In genomic region chr6:47126647-47127339, GRCh38 we compare ENCODE assay signal across 10 cellular contexts.
A peak's percentile ranks its signal among the peaks of the same experiment; 100 is the strongest.
DNase-seq lines count a peak whose midpoint lies in the region; ATAC-seq and TF ChIP-seq lines count a peak whose summit lies in the region.
"Had no signal": no experiment of that assay in that cellular context is flagged by ENCODE, and none has a peak within 500 bp of the region (broad histone marks: within the 10 kb centered on the region; RNA-seq: fewer than 3 reads in every experiment).

No MANE protein-coding gene starts in this region.

- H3K4me3 Mint-ChIP-seq in WTC11: no peak overlapping the region
- H3K4me3 Mint-ChIP-seq in progenitor cell of endocrine pancreas (ENCODE audit: low read depth): peak overlapping the region; percentile 1
- H3K4me3 Mint-ChIP-seq in stimulated activated naive B cell treated with anti-CD40 and anti-IgM and Interleukin-4, amounts not matched to agents 10 μg/mL and 1 μg/mL and 100 μg/mL, for 72 hours: no peak overlapping the region
- H3K4me3 Mint-ChIP-seq: activated T-cell treated with anti-CD3 and anti-CD28 coated beads, Interleukin-2, amount 50 U/mL, for 4 hours had no signal

- H3K36me3 Mint-ChIP-seq in WTC11: no peaks in the 10 kb centered on the region
- H3K36me3 Mint-ChIP-seq in progenitor cell of endocrine pancreas (ENCODE audit: insufficient read depth): no peaks in the 10 kb centered on the region
- no peaks in the 10 kb centered on the region for H3K36me3 Mint-ChIP-seq in stimulated activated naive B cell treated with anti-CD40 and anti-IgM and Interleukin-4, amounts not matched to agents 10 μg/mL and 1 μg/mL and 100 μg/mL, for 72 hours

- H3K27ac Mint-ChIP-seq in WTC11: peak overlapping the region; percentile 57
- peak overlapping the region; percentile 78 for H3K27ac Mint-ChIP-seq in progenitor cell of endocrine pancreas
- H3K27ac Mint-ChIP-seq in stimulated activated naive B cell treated with anti-CD40 and anti-IgM and Interleukin-4, amounts not matched to agents 10 μg/mL and 1 μg/mL and 100 μg/mL, for 72 hours: no peak overlapping the region

- H3K4me1 Mint-ChIP-seq in WTC11: peaks cover 19% of the 10 kb centered on the region
- H3K4me1 Mint-ChIP-seq in progenitor cell of endocrine pancreas (ENCODE audit: low read depth): peaks cover 24% of the 10 kb centered on the region
- no peaks in the 10 kb centered on the region for H3K4me1 Mint-ChIP-seq in stimulated activated naive B cell treated with anti-CD40 and anti-IgM and Interleukin-4, amounts not matched to agents 10 μg/mL and 1 μg/mL and 100 μg/mL, for 72 hours

- H3K4me1 ChIP-seq in HUES48 (ENCODE audit: control insufficient read depth, insufficient read depth, low read length) (peaks cover 17% of the 10 kb centered on the region), heart right ventricle (peaks cover 0 to 33% (median 26%) of the 10 kb centered on the region in 9 donors)

- POLR2A ChIA-PET in WTC11 (lab: Charles Lee): no interaction called here

- H3K36me3 ChIP-seq in HUES48 (ENCODE audit: control insufficient read depth, insufficient read depth, low read length): no peaks in the 10 kb centered on the region
- no peaks in the 10 kb centered on the region for H3K36me3 ChIP-seq in heart right ventricle
- H3K36me3 ChIP-seq: thoracic aorta had no signal

- H3K9me3 Mint-ChIP-seq in WTC11: no peaks in the 10 kb centered on the region
- peaks cover 5% of the 10 kb centered on the region for H3K9me3 Mint-ChIP-seq in progenitor cell of endocrine pancreas (ENCODE audit: low read depth)
- no peaks in the 10 kb centered on the region for H3K9me3 Mint-ChIP-seq in stimulated activated naive B cell treated with anti-CD40 and anti-IgM and Interleukin-4, amounts not matched to agents 10 μg/mL and 1 μg/mL and 100 μg/mL, for 72 hours
- H3K9me3 Mint-ChIP-seq: activated T-cell treated with anti-CD3 and anti-CD28 coated beads, Interleukin-2, amount 50 U/mL, for 4 hours had no signal

- no peaks in the 10 kb centered on the region; the same call in 1 of the 2 replicates for H3K27me3 Mint-ChIP-seq in WTC11 (ENCODE audit: low read depth)
- H3K27me3 Mint-ChIP-seq in progenitor cell of endocrine pancreas: no peaks in the 10 kb centered on the region
- no peaks in the 10 kb centered on the region for H3K27me3 Mint-ChIP-seq in stimulated activated naive B cell treated with anti-CD40 and anti-IgM and Interleukin-4, amounts not matched to agents 10 μg/mL and 1 μg/mL and 100 μg/mL, for 72 hours

- H3K27me3 ChIP-seq in HUES48 (ENCODE audit: control insufficient read depth, insufficient read depth, low read length) (no peaks in the 10 kb centered on the region), heart right ventricle (no peaks in the 10 kb centered on the region)

- ATAC-seq in WTC11 (peak; percentile 84), heart right ventricle (peak in 7 of 8 donors; percentile 22 to 83 (median 64))
- no peak for ATAC-seq in stimulated activated naive B cell treated with anti-CD40 and anti-IgM and Interleukin-4, amounts not matched to agents 10 μg/mL and 1 μg/mL and 100 μg/mL, for 72 hours (replicated peaks)
- ATAC-seq: activated T-cell treated with anti-CD3 and anti-CD28 coated beads, Interleukin-2, amount 50 U/mL, for 4 hours had no signal

- DNase-seq in WTC11 (ENCODE audit: low spot score) (no peak), heart right ventricle (peak in 1 of 2 donors; percentile 47), progenitor cell of endocrine pancreas (ENCODE audit: low spot score, unreplicated experiment) (no peak), RKO (ENCODE audit: low spot score) (no peak)
- no peak for DNase-seq in stimulated activated naive B cell treated with anti-CD40 and anti-IgM and Interleukin-4, amounts not matched to agents 10 μg/mL and 1 μg/mL and 100 μg/mL, for 72 hours
- no peak for DNase-seq in stimulated activated CD4-positive, alpha-beta T cell treated with anti-CD3 and anti-CD28 coated beads, Interleukin-2, amount 100 ng/mL, for 24 hours
- DNase-seq: activated T-cell treated with anti-CD3 and anti-CD28 coated beads, Interleukin-2, amount 50 U/mL, for 4 hours; Kasumi-1 had no signal

- intact Hi-C loops in heart right ventricle (cut with DNase I): no loop called here

- H3K9me3 ChIP-seq in HUES48 (ENCODE audit: control insufficient read depth, insufficient read depth, low read length) (no peaks in the 10 kb centered on the region), heart right ventricle (no peaks in the 10 kb centered on the region)
- H3K9me3 ChIP-seq: thoracic aorta had no signal

- H3K4me3 ChIP-seq in HUES48 (ENCODE audit: low read depth, low read length) (no peak overlapping the region), heart right ventricle (no peak overlapping the region)
- H3K4me3 ChIP-seq: thoracic aorta had no signal

- no peak overlapping the region for H3K9ac ChIP-seq in HUES48 (ENCODE audit: low read depth, low read length)

- H3K27ac ChIP-seq in HUES48 (ENCODE audit: low read depth, low read length) (peak overlapping the region; percentile 31), heart right ventricle (no peak overlapping the region)
- H3K27ac ChIP-seq: thoracic aorta had no signal

- WGBS in heart right ventricle, 2 donors: 29 to 30% methylated on average over 5 of the region's 5 CpGs

- CTCF ChIA-PET in WTC11 (lab: Charles Lee): no interaction called here

- TF ChIP-seq CTCF in WTC11 (IDR thresholded peaks at IDR 0.05) (no peak), heart right ventricle (IDR thresholded peaks at IDR 0.05) (no peak), progenitor cell of endocrine pancreas (IDR thresholded peaks at IDR 0.05; ENCODE audit: unreplicated experiment) (no peak)

TF ChIP-seq in WTC11, 78 proteins besides CTCF, POLR2A, EP300 and RAD21:
- TF ChIP-seq JUN (CRISPR knock-in tag; IDR thresholded peaks at IDR 0.05) (no peak), PRRX2 (CRISPR knock-in tag; IDR thresholded peaks at IDR 0.05) (no peak), FOXP1 (CRISPR knock-in tag; IDR thresholded peaks at IDR 0.05; ENCODE audit: borderline replicate concordance) (no peak), ZBTB43 (CRISPR knock-in tag; IDR thresholded peaks at IDR 0.05) (no peak), AFF4 (CRISPR knock-in tag; IDR thresholded peaks at IDR 0.05; ENCODE audit: borderline replicate concordance) (no peak), NR2C2 (CRISPR knock-in tag; IDR thresholded peaks at IDR 0.05) (no peak), E2F4 (CRISPR knock-in tag; IDR thresholded peaks at IDR 0.05; ENCODE audit: borderline replicate concordance, low read depth) (no peak)

Comparison
In these comparisons a context has a peak if more than half of its experiments do, and no peak if none do; other contexts are left out.
1. ATAC-seq: peak in WTC11 (single experiment) and heart right ventricle (7 of 8); none in stimulated activated naive B cell treated with anti-CD40 and anti-IgM and Interleukin-4, amounts not matched to agents 10 μg/mL and 1 μg/mL and 100 μg/mL, for 72 hours (0 of 2).